ENCODE assay signal across 8 cellular contexts in genomic region chr17:2083613-2084128, GRCh38. TPM values are rescaled to one million over a fixed set of nuclear protein-coding genes. Genes with fewer than 3 reads are reported as not detected.
DNase-seq lines count a peak whose midpoint lies in the region; ATAC-seq and TF ChIP-seq lines count a peak whose summit lies in the region.

No MANE protein-coding gene starts in this region.

- intact Hi-C loops in CD14-positive monocyte (cut with micrococcal nuclease) = loop anchor here in 1 of 2 donors (5.0 kb wide), 1 partner anchor 39 kb away; no protein-coding TSS in a partner anchor

- DNase-seq in CD14-positive monocyte (ENCODE audit: low spot score) (peak; percentile 95), amniotic epithelial cell (ENCODE audit: low read depth) (peak; percentile 93), midbrain (lab: John Stamatoyannopoulos, UW) (peak; percentile 35), foreskin melanocyte (no peak), islet precursor cell (no peak)
- no peak for DNase-seq in activated CD4-positive, alpha-beta T cell treated with anti-CD3 and anti-CD28 coated beads for 4 hours

- H3K27ac Mint-ChIP-seq in CD14-positive monocyte = peak overlapping the region; percentile 81 to 90 (median 89)

- no peak for TF ChIP-seq CTCF in CD14-positive monocyte (IDR thresholded peaks at IDR 0.05)

- peaks cover 17 to 33% (median 33%) of the 10 kb centered on the region in 3 donors for H3K27me3 Mint-ChIP-seq in CD14-positive monocyte (ENCODE audit: low read depth in 3 of 3)

- H3K4me3 Mint-ChIP-seq in CD14-positive monocyte = peak overlapping the region; percentile 34 to 78

- peaks cover 0 to 3% (median 0%) of the 10 kb centered on the region in 7 donors for H3K9me3 Mint-ChIP-seq in CD14-positive monocyte

- peaks cover 64 to 70% of the 10 kb centered on the region in 2 donors for H3K36me3 Mint-ChIP-seq in CD14-positive monocyte

- H3K4me1 Mint-ChIP-seq in CD14-positive monocyte = peaks cover 65% of the 10 kb centered on the region

- ATAC-seq in HG02870 (IDR thresholded peaks at IDR 0.05; ENCODE audit: unreplicated experiment) (peak; percentile 53), HG03095 (IDR thresholded peaks at IDR 0.05; ENCODE audit: unreplicated experiment) (no peak)

RNA-seq across cellular contexts. Expression of gene HIC1, which starts 28.8 kb away (rescaled TPM):
- under 1 TPM; 0.13 to 0.30 TPM for polyA plus RNA-seq in CD14-positive monocyte

RNA-seq across cellular contexts. Expression of gene OVCA2, which starts 41.8 kb away (rescaled TPM):
- polyA plus RNA-seq in CD14-positive monocyte = 10 to 100 TPM; 69.1 to 94.9 TPM

RNA-seq across cellular contexts. Expression of gene DPH1, which starts 53.7 kb away (rescaled TPM):
- 1 to 10 TPM; 7.5 to 9.3 TPM for polyA plus RNA-seq in CD14-positive monocyte

RNA-seq across cellular contexts. Expression of gene RTN4RL1, which starts 58.5 kb away (rescaled TPM):
- under 1 TPM; 0.11 to 0.29 TPM for polyA plus RNA-seq in CD14-positive monocyte

Comparison
In these comparisons a context has a peak if more than half of its experiments do, and no peak if none do; other contexts are left out.
1. DNase-seq: peak in CD14-positive monocyte (single experiment), amniotic epithelial cell (single experiment) and midbrain (single experiment); none in foreskin melanocyte (single experiment), activated CD4-positive, alpha-beta T cell treated with anti-CD3 and anti-CD28 coated beads for 4 hours (0 of 2) and islet precursor cell (single experiment).